20 cellular contexts compared by ENCODE assay signal in the genomic region with DNA sequence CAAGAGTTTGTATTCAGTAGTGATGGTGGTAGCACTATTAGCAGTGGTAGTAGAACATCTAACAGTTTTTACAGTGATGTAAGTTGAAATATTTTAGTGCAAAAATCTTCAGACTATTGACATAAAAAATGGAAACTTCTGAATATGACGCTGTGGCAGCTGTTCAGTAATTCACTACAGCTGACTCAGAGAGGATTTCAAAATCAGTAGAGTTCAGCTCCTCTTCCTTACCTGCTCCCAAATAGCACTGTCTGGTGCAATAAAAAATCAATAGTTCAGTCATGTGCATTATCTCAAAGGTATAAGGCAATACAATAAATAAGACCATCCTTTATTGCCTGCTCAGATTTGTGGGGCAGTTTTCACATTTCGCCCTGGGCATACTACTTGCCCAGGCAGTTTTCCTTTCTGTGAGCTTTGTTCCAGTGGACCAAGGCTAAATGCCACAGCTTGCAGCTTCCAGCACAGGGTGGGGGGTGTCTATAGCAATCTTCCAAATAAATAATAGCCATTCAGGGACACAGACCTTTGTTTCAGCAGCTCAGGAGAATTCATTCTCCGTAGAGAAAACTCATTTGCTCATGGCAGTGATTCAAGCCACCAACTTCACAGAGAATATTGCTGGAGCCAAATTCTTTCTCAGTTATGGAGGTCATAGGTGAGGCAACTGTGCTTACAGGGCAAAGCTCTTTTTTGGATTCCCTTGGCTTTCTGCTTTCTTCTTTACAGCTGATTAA. TPM values are rescaled to one million over a fixed set of nuclear protein-coding genes. Genes with fewer than 3 reads are reported as not detected.
A peak's percentile ranks its signal among the peaks of the same experiment; 100 is the strongest.
DNase-seq lines count a peak whose midpoint lies in the region; ATAC-seq and TF ChIP-seq lines count a peak whose summit lies in the region.
"Had no signal": no experiment of that assay in that cellular context is flagged by ENCODE, and none has a peak within 500 bp of the region (broad histone marks: within the 10 kb centered on the region; RNA-seq: fewer than 3 reads in every experiment).

No MANE protein-coding gene starts in this region.

- WGBS in SK-N-SH (ENCODE audit: low lambda C conversion rate) = 51% methylated on average over 3 of the region's 3 CpGs
- WGBS in liver = 47% methylated on average over 3 of the region's 3 CpGs

- H3K9me2 ChIP-seq in SK-N-SH = no peaks in the 10 kb centered on the region

- H3K27ac ChIP-seq in SK-N-SH (ENCODE audit: low read depth in 2 of 2, low read length in 1 of 2) (no peak overlapping the region), liver (ENCODE audit: low read depth in 1 of 2, low read length in 2 of 2) (peak overlapping the region in 1 of 2 donors; percentile 64)
- H3K27ac ChIP-seq: BLaER1 treated with 17β-estradiol and CSF1 and Interleukin-3, amounts not matched to agents 10 nM and 100 nM; dorsolateral prefrontal cortex; spleen had no signal

- H3K9me3 ChIP-seq in SK-N-SH = no peaks in the 10 kb centered on the region
- H3K9me3 ChIP-seq in liver (ENCODE audit: control insufficient read depth in 4 of 4, low read length in 3 of 4) = no peaks in the 10 kb centered on the region
- H3K9me3 ChIP-seq: BLaER1 treated with 17β-estradiol and CSF1 and Interleukin-3, amounts not matched to agents 10 nM and 100 nM; spleen had no signal

- no peaks in the 10 kb centered on the region for H3F3A ChIP-seq in SK-N-SH (replicated peaks; ENCODE audit: insufficient read depth)

- H3K36me3 ChIP-seq in SK-N-SH (replicated peaks in 1 of 2; ENCODE audit: control insufficient read depth in 1 of 2, insufficient read depth in 2 of 2, low read length in 1 of 2) (no peaks in the 10 kb centered on the region), liver (ENCODE audit: control insufficient read depth in 4 of 4, insufficient read depth in 3 of 4, low read depth in 1 of 4, low read length in 3 of 4) (no peaks in the 10 kb centered on the region)
- H3K36me3 ChIP-seq: BLaER1 treated with 17β-estradiol and CSF1 and Interleukin-3, amounts not matched to agents 10 nM and 100 nM; spleen had no signal

- H4K20me1 ChIP-seq in SK-N-SH (ENCODE audit: insufficient read depth) = no peaks in the 10 kb centered on the region
- H4K20me1 ChIP-seq: BLaER1 treated with 17β-estradiol and CSF1 and Interleukin-3, amounts not matched to agents 10 nM and 100 nM had no signal

- H3K9ac ChIP-seq in SK-N-SH = no peak overlapping the region
- no peak overlapping the region for H3K9ac ChIP-seq in liver (ENCODE audit: low read depth in 1 of 2, low read length in 2 of 2)
- H3K9ac ChIP-seq: BLaER1 treated with 17β-estradiol and CSF1 and Interleukin-3, amounts not matched to agents 10 nM and 100 nM had no signal

- no peak overlapping the region for H3K4me2 ChIP-seq in SK-N-SH
- H3K4me2 ChIP-seq: BLaER1 treated with 17β-estradiol and CSF1 and Interleukin-3, amounts not matched to agents 10 nM and 100 nM had no signal

- H2AFZ ChIP-seq in SK-N-SH (ENCODE audit: low read depth) = no peak overlapping the region

- H3K4me1 ChIP-seq in SK-N-SH (ENCODE audit: control insufficient read depth in 1 of 2, insufficient read depth in 2 of 2, low read depth in 1 of 2, low read length in 1 of 2) (no peaks in the 10 kb centered on the region), liver (ENCODE audit: control insufficient read depth in 4 of 4, insufficient read depth in 4 of 4, low read length in 3 of 4) (peaks cover 0 to 10% (median 7%) of the 10 kb centered on the region in 4 donors)
- H3K4me1 ChIP-seq: BLaER1 treated with 17β-estradiol and CSF1 and Interleukin-3, amounts not matched to agents 10 nM and 100 nM; spleen had no signal

- POLR2A ChIA-PET in SK-N-SH (lab: Yijun Ruan, JAX) = no interaction called here

- no peak for TF ChIP-seq RAD21 in SK-N-SH (IDR thresholded peaks at IDR 0.05; ENCODE audit: low read length)
- no peak for TF ChIP-seq RAD21 in liver (IDR thresholded peaks at IDR 0.05)

- peak; percentile 47; the same call in 2 of the 3 replicates for ATAC-seq in SK-N-SH treated with all-trans-retinoic acid at 6 μM for 48 hours
- ATAC-seq: left cardiac atrium, natural killer cell had no signal

- H3K4me3 ChIP-seq in SK-N-SH (ENCODE audit: low read depth in 2 of 2, low read length in 1 of 2) (no peak overlapping the region), cardiac fibroblast (replicated peaks in 1 of 2; ENCODE audit: low read depth in 2 of 2, low read length in 2 of 2) (no peak overlapping the region), liver (ENCODE audit: low read depth in 1 of 3, low read length in 3 of 3) (no peak overlapping the region)
- H3K4me3 ChIP-seq: BLaER1 treated with 17β-estradiol and CSF1 and Interleukin-3, amounts not matched to agents 10 nM and 100 nM; dorsolateral prefrontal cortex; spleen had no signal

- H3K27me3 ChIP-seq in SK-N-SH (ENCODE audit: insufficient read depth) (no peaks in the 10 kb centered on the region), liver (ENCODE audit: control insufficient read depth in 4 of 4, insufficient read depth in 4 of 4, low read length in 3 of 4) (no peaks in the 10 kb centered on the region)
- H3K27me3 ChIP-seq: BLaER1 treated with 17β-estradiol and CSF1 and Interleukin-3, amounts not matched to agents 10 nM and 100 nM; dorsolateral prefrontal cortex; spleen had no signal

- no peak for TF ChIP-seq EP300 in SK-N-SH (IDR thresholded peaks at IDR 0.05; ENCODE audit: borderline replicate concordance in 1 of 2, low read depth in 1 of 2, low read length in 1 of 2)

- TF ChIP-seq CTCF in SK-N-SH (IDR thresholded peaks at IDR 0.05) (no peak), cardiac fibroblast (IDR thresholded peaks at IDR 0.05; ENCODE audit: low read depth, low read length) (no peak), liver (IDR thresholded peaks at IDR 0.05; ENCODE audit: low read depth, low read length, missing input control) (no peak)

- no peak for DNase-seq in SK-N-SH
- DNase-seq in cardiac fibroblast (ENCODE audit: low read depth in 2 of 2) = peak; percentile 5 to 52
- no peak for DNase-seq in NCI-H345 (lab: John Stamatoyannopoulos, UW)
- DNase-seq in SW480 (ENCODE audit: low spot score) = no peak
- no peak for DNase-seq in NCI-H748 treated with DMSO at 0.1 percent for 48 hours (lab: John Stamatoyannopoulos, UW)
- no peak for DNase-seq in NCI-H146 treated with DMSO at 0.1 percent for 48 hours (lab: John Stamatoyannopoulos, UW; ENCODE audit: unreplicated experiment)
- DNase-seq: 8988T; activated CD4-positive, alpha-beta T cell treated with anti-CD3 and anti-CD28 coated beads, Interleukin-2, amount 10 ng/mL, durations not matched to agents 7 days and 5 days; caudate nucleus; dorsolateral prefrontal cortex; left cardiac atrium; natural killer cell; NCI-H146; NCI-H226; OCI-M1; SIG-M5; spleen had no signal

- CTCF ChIA-PET in SK-N-SH (lab: Yijun Ruan, JAX) = interaction anchor here (1.0 to 1.5 kb wide), 2 partner anchors 20 to 22 kb away, joined by 4 read pairs; no protein-coding TSS in a partner anchor

- H3K79me2 ChIP-seq in SK-N-SH (ENCODE audit: insufficient read depth) = no peaks in the 10 kb centered on the region

TF ChIP-seq in SK-N-SH treated with all-trans-retinoic acid at 6 μM for 48 hours, 23 proteins besides CTCF, POLR2A, EP300 and RAD21:
- no peak for TF ChIP-seq ESRRG (CRISPR knock-in tag; IDR thresholded peaks at IDR 0.05)
- TF ChIP-seq, protein P1, sequence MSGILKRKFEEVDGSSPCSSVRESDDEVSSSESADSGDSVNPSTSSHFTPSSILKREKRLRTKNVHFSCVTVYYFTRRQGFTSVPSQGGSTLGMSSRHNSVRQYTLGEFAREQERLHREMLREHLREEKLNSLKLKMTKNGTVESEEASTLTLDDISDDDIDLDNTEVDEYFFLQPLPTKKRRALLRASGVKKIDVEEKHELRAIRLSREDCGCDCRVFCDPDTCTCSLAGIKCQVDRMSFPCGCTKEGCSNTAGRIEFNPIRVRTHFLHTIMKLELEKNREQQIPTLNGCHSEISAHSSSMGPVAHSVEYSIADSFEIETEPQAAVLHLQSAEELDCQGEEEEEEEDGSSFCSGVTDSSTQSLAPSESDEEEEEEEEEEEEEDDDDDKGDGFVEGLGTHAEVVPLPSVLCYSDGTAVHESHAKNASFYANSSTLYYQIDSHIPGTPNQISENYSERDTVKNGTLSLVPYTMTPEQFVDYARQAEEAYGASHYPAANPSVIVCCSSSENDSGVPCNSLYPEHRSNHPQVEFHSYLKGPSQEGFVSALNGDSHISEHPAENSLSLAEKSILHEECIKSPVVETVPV (CRISPR knock-in tag; IDR thresholded peaks at IDR 0.05) = no peak

TF ChIP-seq in SK-N-SH, 30 proteins besides CTCF, POLR2A, EP300 and RAD21:
- TF ChIP-seq RFX5 (IDR thresholded peaks at IDR 0.05; ENCODE audit: low read length) = no peak
- no peak for TF ChIP-seq NRF1 (IDR thresholded peaks at IDR 0.05; ENCODE audit: low read depth, low read length)
- no peak for TF ChIP-seq GABPA (IDR thresholded peaks at IDR 0.05; ENCODE audit: low read depth)

TF ChIP-seq in liver, 16 proteins besides CTCF, POLR2A, EP300 and RAD21 (continues in another document):
- TF ChIP-seq NR2F2 (IDR thresholded peaks at IDR 0.05) (no peak), FOXA1 (IDR thresholded peaks at IDR 0.05) (no peak), SP1 (IDR thresholded peaks at IDR 0.05) (no peak), HNF4A (conservative IDR thresholded peaks at IDR 0.05) (peak; percentile 46), EGR1 (IDR thresholded peaks at IDR 0.05; ENCODE audit: low read depth in 2 of 2) (no peak), GABPA (IDR thresholded peaks at IDR 0.05 in 1 of 2, conservative IDR thresholded peaks at IDR 0.05 in 1 of 2) (no peak)
- TF ChIP-seq, protein P2, sequence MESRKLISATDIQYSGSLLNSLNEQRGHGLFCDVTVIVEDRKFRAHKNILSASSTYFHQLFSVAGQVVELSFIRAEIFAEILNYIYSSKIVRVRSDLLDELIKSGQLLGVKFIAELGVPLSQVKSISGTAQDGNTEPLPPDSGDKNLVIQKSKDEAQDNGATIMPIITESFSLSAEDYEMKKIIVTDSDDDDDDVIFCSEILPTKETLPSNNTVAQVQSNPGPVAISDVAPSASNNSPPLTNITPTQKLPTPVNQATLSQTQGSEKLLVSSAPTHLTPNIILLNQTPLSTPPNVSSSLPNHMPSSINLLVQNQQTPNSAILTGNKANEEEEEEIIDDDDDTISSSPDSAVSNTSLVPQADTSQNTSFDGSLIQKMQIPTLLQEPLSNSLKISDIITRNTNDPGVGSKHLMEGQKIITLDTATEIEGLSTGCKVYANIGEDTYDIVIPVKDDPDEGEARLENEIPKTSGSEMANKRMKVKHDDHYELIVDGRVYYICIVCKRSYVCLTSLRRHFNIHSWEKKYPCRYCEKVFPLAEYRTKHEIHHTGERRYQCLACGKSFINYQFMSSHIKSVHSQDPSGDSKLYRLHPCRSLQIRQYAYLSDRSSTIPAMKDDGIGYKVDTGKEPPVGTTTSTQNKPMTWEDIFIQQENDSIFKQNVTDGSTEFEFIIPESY (IDR thresholded peaks at IDR 0.05) = peak; percentile 18
- TF ChIP-seq, protein P3, sequence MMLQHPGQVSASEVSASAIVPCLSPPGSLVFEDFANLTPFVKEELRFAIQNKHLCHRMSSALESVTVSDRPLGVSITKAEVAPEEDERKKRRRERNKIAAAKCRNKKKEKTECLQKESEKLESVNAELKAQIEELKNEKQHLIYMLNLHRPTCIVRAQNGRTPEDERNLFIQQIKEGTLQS (IDR thresholded peaks at IDR 0.05) = peak; percentile 19

RNA-seq across cellular contexts. Expression of a gene that starts 33.9 kb away (rescaled TPM):
- polyA plus RNA-seq in SK-N-SH (2012; rRNA removed) (127 and 148 TPM in 2 replicates), liver (10 to 100 TPM; 28.2 to 40.1 TPM)
- 111 and 119 TPM in 2 replicates for polyA plus RNA-seq in SK-N-SH (2012; cell fraction: cytosol; rRNA removed)
- polyA plus RNA-seq in SK-N-SH (2012; cell fraction: nucleus; rRNA removed) = 62.1 and 103 TPM in 2 replicates
- total RNA-seq in liver = 10 to 100 TPM; 12.5 to 31.6 TPM

Comparison
In these comparisons a context has a peak if more than half of its experiments do, and no peak if none do; other contexts are left out.
1. DNase-seq: peak in cardiac fibroblast (2 of 2); none in SK-N-SH (single experiment), NCI-H345 (single experiment), SW480 (single experiment), NCI-H748 treated with DMSO at 0.1 percent for 48 hours (single experiment) and NCI-H146 treated with DMSO at 0.1 percent for 48 hours (single experiment).